ENCODE assay signal across 8 cellular contexts in genomic region chr11:57460017-57460755, GRCh38. TPM values are rescaled to one million over a fixed set of nuclear protein-coding genes. Genes with fewer than 3 reads are reported as not detected.
A peak's percentile ranks its signal among the peaks of the same experiment; 100 is the strongest.
DNase-seq lines count a peak whose midpoint lies in the region; ATAC-seq and TF ChIP-seq lines count a peak whose summit lies in the region.

Gene RTN4RL2, plus strand, starts transcription at chr11:57460528. Its CDS starts 338 bp downstream, at chr11:57460866.

- ATAC-seq in activated CD8-positive, alpha-beta T cell treated with anti-CD3 and anti-CD28 coated beads, Interleukin-2, amount 10 ng/mL, durations not matched to agents 7 days and 5 days, result peak; percentile 69
- peak; percentile 71 to 75 for ATAC-seq in natural killer cell treated with Interleukin-12 subunit alpha and Interleukin-12 subunit beta and Interleukin-15 and Interleukin-18, amount 100 ng/mL, for 72 hours
- ATAC-seq in HG03378 (IDR thresholded peaks at IDR 0.05; ENCODE audit: unreplicated experiment), result no peak
- no peak for ATAC-seq in GM21528 (IDR thresholded peaks at IDR 0.05; ENCODE audit: low FRiP score, unreplicated experiment)

- no peak within 1 kb of the TSS for H3K27ac Mint-ChIP-seq in activated CD8-positive, alpha-beta T cell treated with anti-CD3 and anti-CD28 coated beads, Interleukin-2, amount 10 ng/mL, durations not matched to agents 7 days and 5 days
- H3K27ac Mint-ChIP-seq in natural killer cell treated with Interleukin-12 subunit alpha and Interleukin-12 subunit beta and Interleukin-15 and Interleukin-18, amount 100 ng/mL, for 72 hours, result peak within 1 kb of the TSS in 1 of 2 donors; percentile 47

- intact Hi-C loops in esophagus squamous epithelium (cut with DNase I), result no loop called here

- peaks cover 39% of the 10 kb centered on the region for H3K4me1 Mint-ChIP-seq in activated CD8-positive, alpha-beta T cell treated with anti-CD3 and anti-CD28 coated beads, Interleukin-2, amount 10 ng/mL, durations not matched to agents 7 days and 5 days (ENCODE audit: low read depth)
- peaks cover 37% of the 10 kb centered on the region in 2 donors for H3K4me1 Mint-ChIP-seq in natural killer cell treated with Interleukin-12 subunit alpha and Interleukin-12 subunit beta and Interleukin-15 and Interleukin-18, amount 100 ng/mL, for 72 hours (ENCODE audit: low read depth in 2 of 2)

- no peaks in the 10 kb centered on the region for H3K36me3 ChIP-seq in esophagus squamous epithelium

- CTCF ChIA-PET in activated CD8-positive, alpha-beta T cell treated with anti-CD3 and anti-CD28 coated beads, Interleukin-2, amount 10 ng/mL, durations not matched to agents 7 days and 5 days (lab: Charles Lee), result interaction anchor here (0.6 to 9.8 kb wide), 20 partner anchors 8 to 1075 kb away, joined by 3 to 239 read pairs (median 4); partner anchors contain the start of gene SLC43A3

- no peak for TF ChIP-seq POLR2A in esophagus squamous epithelium (IDR thresholded peaks at IDR 0.05)

- H3K4me1 ChIP-seq in esophagus squamous epithelium, result peaks cover 37 to 46% (median 40%) of the 10 kb centered on the region in 3 donors

- H3K4me3 ChIP-seq in HFF-Myc (replicated peaks; ENCODE audit: low read depth, low read length) (no peak within 1 kb of the TSS; the same call in 1 of the 2 replicates), esophagus squamous epithelium (peak within 1 kb of the TSS; percentile 33 to 72 (median 44))

- no peak within 1 kb of the TSS for H3K27ac ChIP-seq in esophagus squamous epithelium

- POLR2A ChIA-PET in activated CD8-positive, alpha-beta T cell treated with anti-CD3 and anti-CD28 coated beads, Interleukin-2, amount 10 ng/mL, durations not matched to agents 7 days and 5 days (lab: Charles Lee), result interaction anchor here (1.3 kb wide), 1 partner anchor 65 kb away, joined by 3 read pairs; no protein-coding TSS in a partner anchor

- peaks cover 39% of the 10 kb centered on the region for H3K27me3 Mint-ChIP-seq in activated CD8-positive, alpha-beta T cell treated with anti-CD3 and anti-CD28 coated beads, Interleukin-2, amount 10 ng/mL, durations not matched to agents 7 days and 5 days (ENCODE audit: low read depth)
- peaks cover 26 to 45% of the 10 kb centered on the region in 2 donors for H3K27me3 Mint-ChIP-seq in natural killer cell treated with Interleukin-12 subunit alpha and Interleukin-12 subunit beta and Interleukin-15 and Interleukin-18, amount 100 ng/mL, for 72 hours

- H3K9me3 ChIP-seq in esophagus squamous epithelium, result no peaks in the 10 kb centered on the region

- peaks cover 0 to 70% (median 3%) of the 10 kb centered on the region in 4 donors for H3K27me3 ChIP-seq in esophagus squamous epithelium

- H3K4me3 Mint-ChIP-seq in activated CD8-positive, alpha-beta T cell treated with anti-CD3 and anti-CD28 coated beads, Interleukin-2, amount 10 ng/mL, durations not matched to agents 7 days and 5 days, result peak within 1 kb of the TSS; percentile 70
- H3K4me3 Mint-ChIP-seq in natural killer cell treated with Interleukin-12 subunit alpha and Interleukin-12 subunit beta and Interleukin-15 and Interleukin-18, amount 100 ng/mL, for 72 hours, result peak within 1 kb of the TSS; percentile 88

- no peaks in the 10 kb centered on the region for H3K36me3 Mint-ChIP-seq in activated CD8-positive, alpha-beta T cell treated with anti-CD3 and anti-CD28 coated beads, Interleukin-2, amount 10 ng/mL, durations not matched to agents 7 days and 5 days (ENCODE audit: low read depth)
- no peaks in the 10 kb centered on the region for H3K36me3 Mint-ChIP-seq in natural killer cell treated with Interleukin-12 subunit alpha and Interleukin-12 subunit beta and Interleukin-15 and Interleukin-18, amount 100 ng/mL, for 72 hours

- no peaks in the 10 kb centered on the region for H3K9me3 Mint-ChIP-seq in activated CD8-positive, alpha-beta T cell treated with anti-CD3 and anti-CD28 coated beads, Interleukin-2, amount 10 ng/mL, durations not matched to agents 7 days and 5 days (ENCODE audit: insufficient read depth)
- H3K9me3 Mint-ChIP-seq in natural killer cell treated with Interleukin-12 subunit alpha and Interleukin-12 subunit beta and Interleukin-15 and Interleukin-18, amount 100 ng/mL, for 72 hours, result no peaks in the 10 kb centered on the region

- WGBS in esophagus squamous epithelium, 2 donors, result 0% methylated on average over 7 to 9 of the region's 66 CpGs

- TF ChIP-seq CTCF in HFF-Myc (IDR thresholded peaks at IDR 0.05; ENCODE audit: low read depth, low read length, missing control alignments), result peak; percentile 24
- TF ChIP-seq CTCF in esophagus squamous epithelium (IDR thresholded peaks at IDR 0.05), result peak in 2 of 6 experiments; percentile 35 to 36

- DNase-seq in DMS79 (lab: John Stamatoyannopoulos, UW) (peak; percentile 21), HFF-Myc (ENCODE audit: extremely low read depth, low read depth) (no peak), NCI-H526 (lab: John Stamatoyannopoulos, UW) (peak; percentile 25 to 74), esophagus squamous epithelium (lab: John Stamatoyannopoulos, UW) (no peak)
- DNase-seq in activated CD8-positive, alpha-beta T cell treated with anti-CD3 and anti-CD28 coated beads, Interleukin-2, amount 10 ng/mL, durations not matched to agents 7 days and 5 days, result peak; percentile 65
- DNase-seq in natural killer cell treated with Interleukin-12 subunit alpha and Interleukin-12 subunit beta and Interleukin-15 and Interleukin-18, amount 100 ng/mL, for 72 hours (ENCODE audit: low spot score), result no peak

RNA-seq across cellular contexts. Expression of gene RTN4RL2, which starts in this region (rescaled TPM):
- total RNA-seq in activated CD8-positive, alpha-beta T cell treated with anti-CD3 and anti-CD28 coated beads, Interleukin-2, amount 10 ng/mL, durations not matched to agents 7 days and 5 days, result under 1 TPM; 0.47 to 0.57 TPM
- total RNA-seq in esophagus squamous epithelium, result 1 to 10 TPM in 2 of 4 donors, under 1 TPM in 2; 0.66 to 1.1 (median 0.90) TPM
- total RNA-seq in natural killer cell treated with Interleukin-12 subunit alpha and Interleukin-12 subunit beta and Interleukin-15 and Interleukin-18, amount 100 ng/mL, for 72 hours, result not detected

Comparison
In these comparisons a context has a peak if more than half of its experiments do, and no peak if none do; other contexts are left out.
1. Peak in DNase-seq and ATAC-seq in activated CD8-positive, alpha-beta T cell treated with anti-CD3 and anti-CD28 coated beads, Interleukin-2, amount 10 ng/mL, durations not matched to agents 7 days and 5 days; RNA of the gene not detected or under 1 TPM.
2. Peak in ATAC-seq in natural killer cell treated with Interleukin-12 subunit alpha and Interleukin-12 subunit beta and Interleukin-15 and Interleukin-18, amount 100 ng/mL, for 72 hours; RNA of the gene not detected or under 1 TPM.
3. DNase-seq: peak in DMS79 (single experiment) and NCI-H526 (2 of 2); none in HFF-Myc (single experiment), esophagus squamous epithelium (single experiment) and natural killer cell treated with Interleukin-12 subunit alpha and Interleukin-12 subunit beta and Interleukin-15 and Interleukin-18, amount 100 ng/mL, for 72 hours (single experiment).